In genomic region chr1:214141486-214141885, GRCh38 we compare ENCODE assay signal across 26 cellular contexts.
DNase-seq lines count a peak whose midpoint lies in the region; ATAC-seq, FAIRE-seq and TF ChIP-seq lines count a peak whose summit lies in the region.
"Had no signal": no experiment of that assay in that cellular context is flagged by ENCODE, and none has a peak within 500 bp of the region (broad histone marks: within the 10 kb centered on the region; RNA-seq: fewer than 3 reads in every experiment).

No MANE protein-coding gene starts in this region.

- no peak for TF ChIP-seq RAD21 in GM12878 (IDR thresholded peaks at IDR 0.05; ENCODE audit: insufficient read depth, low read depth, low read length)

- in situ Hi-C loops in GM12878 (cut with MboI), result no loop called here

- H3K9me3 ChIP-seq in GM12878 (replicated peaks; ENCODE audit: control insufficient read depth, insufficient read depth, low read length) (no peaks in the 10 kb centered on the region), endodermal cell (ENCODE audit: control insufficient read depth, low read length) (no peaks in the 10 kb centered on the region)
- H3K9me3 ChIP-seq: BE2C, BLaER1 had no signal

- CTCF ChIA-PET in GM12878 (lab: Yijun Ruan, JAX), result no interaction called here

- H3K27ac Mint-ChIP-seq in endodermal cell, result no peak overlapping the region
- H3K27ac Mint-ChIP-seq: CD14-positive monocyte; CD4-positive, alpha-beta memory T cell; CD4-positive, CD25-positive, alpha-beta regulatory T cell; CD8-positive, alpha-beta memory T cell had no signal

- H3K4me1 ChIP-seq in GM12878 (ENCODE audit: control insufficient read depth, insufficient read depth, low read length) (no peaks in the 10 kb centered on the region), endodermal cell (ENCODE audit: control insufficient read depth, insufficient read depth, low read length) (no peaks in the 10 kb centered on the region)

- H3K27me3 ChIP-seq in GM12878 (replicated peaks in 1 of 2; ENCODE audit: control insufficient read depth in 2 of 2, insufficient read depth in 2 of 2, low read length in 1 of 2) (no peaks in the 10 kb centered on the region; a peak in 1 of 4 replicates), endodermal cell (ENCODE audit: control insufficient read depth, insufficient read depth, low read length, poor library complexity, severe bottlenecking) (peaks cover 12% of the 10 kb centered on the region)
- H3K27me3 ChIP-seq: BE2C, BLaER1 had no signal

- no peak for TF ChIP-seq POLR2A in GM12878 (IDR thresholded peaks at IDR 0.05; ENCODE audit: low read depth, low read length)

- RAD21 ChIA-PET in GM12878 (lab: Charles Lee; ENCODE audit: unreplicated experiment), result no interaction called here

- intact Hi-C loops in GM12878 (cut with micrococcal nuclease; ENCODE audit: unreplicated experiment), result no loop called here

- no peaks in the 10 kb centered on the region for H3K79me2 ChIP-seq in GM12878 (ENCODE audit: control insufficient read depth, insufficient read depth, low read length)

- ATAC-seq in GM19035 (IDR thresholded peaks at IDR 0.05; ENCODE audit: unreplicated experiment), result peak; percentile 49
- ATAC-seq in HG02870 (IDR thresholded peaks at IDR 0.05; ENCODE audit: unreplicated experiment), result peak; percentile 74
- ATAC-seq in GM12878, result peak; percentile 42; the same call in 2 of the 3 replicates
- no peak for ATAC-seq in HG03139 (IDR thresholded peaks at IDR 0.05; ENCODE audit: unreplicated experiment)
- ATAC-seq in GM21390 (IDR thresholded peaks at IDR 0.05; ENCODE audit: unreplicated experiment), result no peak

- H3K4me3 ChIP-seq in GM12878, result no peak overlapping the region
- H3K4me3 ChIP-seq in endodermal cell (ENCODE audit: low read length), result no peak overlapping the region
- H3K4me3 ChIP-seq: BLaER1 had no signal

- H3K27ac ChIP-seq in GM12878 (ENCODE audit: control insufficient read depth, insufficient read depth), result no peak overlapping the region
- no peak overlapping the region for H3K27ac ChIP-seq in endodermal cell (ENCODE audit: low read depth, low read length)
- H3K27ac ChIP-seq: BLaER1 had no signal

- BruUV-seq in GM12878 (replicated peaks; lab: Mats Ljungman, UMichigan), result no TSS peak

- no peaks in the 10 kb centered on the region for H4K20me1 ChIP-seq in GM12878 (ENCODE audit: control insufficient read depth, insufficient read depth)
- H4K20me1 ChIP-seq: BLaER1 had no signal

- H3K4me3 Mint-ChIP-seq in endodermal cell, result no peak overlapping the region
- H3K4me3 Mint-ChIP-seq: CD14-positive monocyte; CD4-positive, alpha-beta memory T cell; CD4-positive, CD25-positive, alpha-beta regulatory T cell; CD8-positive, alpha-beta memory T cell had no signal

- peaks cover 17% of the 10 kb centered on the region for H3K27me3 Mint-ChIP-seq in endodermal cell (ENCODE audit: insufficient read depth)
- H3K27me3 Mint-ChIP-seq: CD4-positive, CD25-positive, alpha-beta regulatory T cell had no signal

- no peak for DNase-seq in GM12878 (ENCODE audit: low read depth, low spot score)
- no peak for DNase-seq in endodermal cell
- DNase-seq: 8988T; ACHN; BE2C; C1 segment of cervical spinal cord; CD4-positive, alpha-beta memory T cell; CD4-positive, CD25-positive, alpha-beta regulatory T cell; CD8-positive, alpha-beta memory T cell; COR-L47; DMS 273 treated with DMSO at 0.1 percent for 48 hours; DMS153; DMS53; DMS79; DND-41; EL; GDM1 had no signal

- POLR2A ChIA-PET in GM12878 (lab: Charles Lee), result no interaction called here

- TF ChIP-seq EP300 in GM12878 (IDR thresholded peaks at IDR 0.05; ENCODE audit: borderline replicate concordance in 1 of 2, control insufficient read depth in 1 of 2, low read depth in 2 of 2, low read length in 2 of 2), result no peak

- no peak overlapping the region for H3K9ac ChIP-seq in GM12878 (ENCODE audit: control insufficient read depth, insufficient read depth, low read length)
- H3K9ac ChIP-seq in endodermal cell (ENCODE audit: extremely low read depth, low read length, poor library complexity, severe bottlenecking), result no peak overlapping the region
- H3K9ac ChIP-seq: BLaER1 had no signal

- H3K36me3 ChIP-seq in GM12878 (ENCODE audit: control insufficient read depth in 2 of 2, insufficient read depth in 2 of 2, low read length in 1 of 2), result no peaks in the 10 kb centered on the region
- H3K36me3 ChIP-seq in endodermal cell (ENCODE audit: control insufficient read depth, insufficient read depth, low read length), result no peaks in the 10 kb centered on the region
- H3K36me3 ChIP-seq: BE2C, BLaER1 had no signal

- no peak overlapping the region for H2AFZ ChIP-seq in GM12878 (ENCODE audit: control insufficient read depth, low read depth, low read length)

- 8% methylated on average over 4 of the region's 4 CpGs for WGBS in GM12878 (ENCODE audit: insufficient coverage, insufficient replicate concordance, low lambda C conversion rate, missing lambda C conversion rate)
- 86 to 98% methylated on average over 3 to 4 of the region's 4 CpGs for WGBS in endodermal cell (ENCODE audit: insufficient coverage in 1 of 2, insufficient read length in 1 of 2), 2 experiments

- no peaks in the 10 kb centered on the region for H3K9me3 Mint-ChIP-seq in endodermal cell

- SMC1A ChIA-PET in GM12878 (lab: Charles Lee; ENCODE audit: uncharacterized antibody, unreplicated experiment), result no interaction called here

- no peak for FAIRE-seq in GM12878 (lab: Jason Lieb, UNC)
- FAIRE-seq: A204.1, GM12891, GM19239 had no signal

- peaks cover 11% of the 10 kb centered on the region for H3K4me1 Mint-ChIP-seq in endodermal cell
- H3K4me1 Mint-ChIP-seq: CD14-positive monocyte; CD4-positive, alpha-beta memory T cell; CD4-positive, CD25-positive, alpha-beta regulatory T cell; CD8-positive, alpha-beta memory T cell had no signal

- H3K4me2 ChIP-seq in GM12878 (ENCODE audit: control insufficient read depth, insufficient read depth), result no peak overlapping the region
- H3K4me2 ChIP-seq: BLaER1 had no signal

- TF ChIP-seq CTCF in GM12878 (IDR thresholded peaks at IDR 0.05 in 2 of 3, conservative IDR thresholded peaks at IDR 0.05 in 1 of 3; ENCODE audit: control insufficient read depth in 2 of 3, extremely low read depth in 1 of 3, insufficient read depth in 1 of 3, low read depth in 3 of 3, low read length in 3 of 3) (no peak), endodermal cell (conservative IDR thresholded peaks at IDR 0.05) (no peak)

- H3K36me3 Mint-ChIP-seq in endodermal cell (ENCODE audit: low read depth), result no peaks in the 10 kb centered on the region
- H3K36me3 Mint-ChIP-seq: CD14-positive monocyte; CD4-positive, alpha-beta memory T cell; CD4-positive, CD25-positive, alpha-beta regulatory T cell; CD8-positive, alpha-beta memory T cell had no signal

TF ChIP-seq in GM12878, 131 proteins besides CTCF, POLR2A, EP300 and RAD21:
- TF ChIP-seq RFX5 (IDR thresholded peaks at IDR 0.05; ENCODE audit: low read depth, low read length), result no peak
- no peak for TF ChIP-seq TAF1 (IDR thresholded peaks at IDR 0.05; ENCODE audit: borderline replicate concordance, low read depth, low read length)
- TF ChIP-seq RAD51 (IDR thresholded peaks at IDR 0.05), result no peak
- no peak for TF ChIP-seq RUNX3 (IDR thresholded peaks at IDR 0.05; ENCODE audit: low read length)
- TF ChIP-seq ZNF217 (IDR thresholded peaks at IDR 0.05), result no peak
- no peak for TF ChIP-seq SP1 (IDR thresholded peaks at IDR 0.05; ENCODE audit: low read depth, low read length)
- no peak for TF ChIP-seq ZZZ3 (IDR thresholded peaks at IDR 0.05; ENCODE audit: control insufficient read depth, insufficient read length, low read depth)
- no peak for TF ChIP-seq LARP7 (IDR thresholded peaks at IDR 0.05)
- no peak for TF ChIP-seq SPI1 (IDR thresholded peaks at IDR 0.05; ENCODE audit: borderline replicate concordance, insufficient read depth, low read depth, low read length)
- no peak for TF ChIP-seq RCOR1 (conservative IDR thresholded peaks at IDR 0.05; ENCODE audit: low read depth, low read length)
- no peak for TF ChIP-seq TBL1XR1 (IDR thresholded peaks at IDR 0.05; ENCODE audit: low read depth, low read length)
- TF ChIP-seq HDGF (IDR thresholded peaks at IDR 0.05), result no peak
- no peak for TF ChIP-seq MYC (IDR thresholded peaks at IDR 0.05; ENCODE audit: insufficient read depth, insufficient read length, insufficient replicate concordance, low read length, severe bottlenecking)
- TF ChIP-seq ZBTB33 (IDR thresholded peaks at IDR 0.05), result no peak
- no peak for TF ChIP-seq JUNB (IDR thresholded peaks at IDR 0.05)

Comparison
In these comparisons a context has a peak if more than half of its experiments do, and no peak if none do; other contexts are left out.
1. ATAC-seq: peak in GM19035 (single experiment), HG02870 (single experiment) and GM12878 (single experiment); none in HG03139 (single experiment) and GM21390 (single experiment).